In genomic region chr9:21993893-21994525, GRCh38 we compare ENCODE assay signal across 8 cellular contexts. TPM values are rescaled to one million over a fixed set of nuclear protein-coding genes. Genes with fewer than 3 reads are reported as not detected.
DNase-seq lines count a peak whose midpoint lies in the region; ATAC-seq, FAIRE-seq and TF ChIP-seq lines count a peak whose summit lies in the region.

Gene CDKN2A (minus strand): TSS chr9:21994392.

- H3K4me1 ChIP-seq in osteoblast (ENCODE audit: insufficient read depth, low read length): peaks cover 26% of the 10 kb centered on the region

- peak; percentile 45 for ATAC-seq in HG02885 (IDR thresholded peaks at IDR 0.05; ENCODE audit: poor library complexity, unreplicated experiment)

- H3K36me3 ChIP-seq in osteoblast (ENCODE audit: insufficient read depth, low read length): no peaks in the 10 kb centered on the region

- no peaks in the 10 kb centered on the region for H3K27me3 ChIP-seq in osteoblast (ENCODE audit: insufficient read depth, low read length)

- H3K9me3 ChIP-seq in osteoblast (ENCODE audit: low read depth, low read length): no peaks in the 10 kb centered on the region

- DNase-seq in GM18507 (ENCODE audit: extremely low spot score, insufficient read length, low read depth) (no peak), NCI-H524 (lab: John Stamatoyannopoulos, UW) (peak; percentile 88 to 95), fibroblast of the aortic adventitia (ENCODE audit: low read depth) (no peak), osteoblast (ENCODE audit: insufficient read length, low spot score, missing footprints) (peak; percentile 83), kidney glomerular epithelial cell (lab: John Stamatoyannopoulos, UW) (no peak)
- DNase-seq in activated CD8-positive, alpha-beta memory T cell treated with anti-CD3 and anti-CD28 coated beads, Interleukin-2, amount 50 U/mL, for 4 hours: peak; percentile 42

- TF ChIP-seq CTCF in 22Rv1 (IDR thresholded peaks at IDR 0.05) (no peak; the same call in none of the 2 replicates), fibroblast of the aortic adventitia (IDR thresholded peaks at IDR 0.05; ENCODE audit: insufficient read depth, low read length) (no peak), osteoblast (IDR thresholded peaks at IDR 0.05; ENCODE audit: extremely low read depth, low read depth, low read length) (no peak)

- peak; percentile 54 for FAIRE-seq in GM18507 (lab: Jason Lieb, UNC)

- H4K20me1 ChIP-seq in osteoblast (ENCODE audit: insufficient read depth, low read length): no peaks in the 10 kb centered on the region

- H3K4me2 ChIP-seq in osteoblast (ENCODE audit: insufficient read depth, low read length): peak within 1 kb of the TSS; percentile 91

- peaks cover 54% of the 10 kb centered on the region for H3K79me2 ChIP-seq in osteoblast (ENCODE audit: insufficient read depth, low read length)

- peak within 1 kb of the TSS; percentile 86 for H3K4me3 ChIP-seq in fibroblast of the aortic adventitia (ENCODE audit: low read depth, low read length)
- peak within 1 kb of the TSS; percentile 94 for H3K4me3 ChIP-seq in osteoblast (ENCODE audit: insufficient read depth, low read length)

- peak within 1 kb of the TSS; percentile 96 for H2AFZ ChIP-seq in osteoblast (ENCODE audit: low read length)

- peak within 1 kb of the TSS; percentile 92 for H3K27ac ChIP-seq in 22Rv1
- H3K27ac ChIP-seq in osteoblast (ENCODE audit: low read depth, low read length): peak within 1 kb of the TSS; percentile 84

RNA-seq across cellular contexts. Expression of gene CDKN2A, which starts in this region (rescaled TPM):
- total RNA-seq in fibroblast of the aortic adventitia (ENCODE audit: low replicate concordance): 21.8 and 59.9 TPM in 2 replicates
- total RNA-seq in osteoblast: 32.1 and 37.6 TPM in 2 replicates

Comparison
In these comparisons a context has a peak if more than half of its experiments do, and no peak if none do; other contexts are left out.
1. DNase-seq: peak in NCI-H524 (2 of 2), activated CD8-positive, alpha-beta memory T cell treated with anti-CD3 and anti-CD28 coated beads, Interleukin-2, amount 50 U/mL, for 4 hours (single experiment) and osteoblast (single experiment); none in GM18507 (single experiment), fibroblast of the aortic adventitia (single experiment) and kidney glomerular epithelial cell (single experiment).